3 cellular contexts compared by ENCODE assay signal in genomic region chr19:2747349-2747748, GRCh38.
TF ChIP-seq lines count a peak whose summit lies in the region.

No MANE protein-coding gene starts in this region.

TF ChIP-seq in GM12891, 5 proteins besides CTCF, POLR2A, EP300 and RAD21:
- TF ChIP-seq TAF1 (IDR thresholded peaks at IDR 0.05; ENCODE audit: low read depth, low read length) (no peak), POLR2AphosphoS5 (IDR thresholded peaks at IDR 0.05; ENCODE audit: low read depth, low read length) (no peak)

TF ChIP-seq in HEK293, 187 proteins besides CTCF, POLR2A, EP300 and RAD21:
- TF ChIP-seq EGR2 (tag by site-specific recombination; IDR thresholded peaks at IDR 0.05; ENCODE audit: low read depth), result 0 out of 2 replicates have a peak, but pooled peaks have one; percentile 26
- TF ChIP-seq ZNF501 (tag by site-specific recombination; IDR thresholded peaks at IDR 0.05), result no peak
TF ChIP-seq in HEK293: peak in this region for 1.

TF ChIP-seq in HepG2, 621 proteins besides CTCF, POLR2A, EP300 and RAD21:
- TF ChIP-seq ZNF503 (CRISPR knock-in tag; IDR thresholded peaks at IDR 0.05) (no peak), REPIN1 (CRISPR knock-in tag; IDR thresholded peaks at IDR 0.05; ENCODE audit: borderline replicate concordance, low read depth) (no peak), ZNF672 (CRISPR knock-in tag; IDR thresholded peaks at IDR 0.05) (no peak), CHD2 (IDR thresholded peaks at IDR 0.05; ENCODE audit: low read depth, low read length) (no peak), DBP (CRISPR knock-in tag; IDR thresholded peaks at IDR 0.05; ENCODE audit: not compliant biosample characterization) (no peak), ARID5B (CRISPR knock-in tag; IDR thresholded peaks at IDR 0.05) (no peak), ZNF235 (CRISPR knock-in tag; IDR thresholded peaks at IDR 0.05; ENCODE audit: borderline replicate concordance) (no peak), KLF12 (CRISPR knock-in tag; IDR thresholded peaks at IDR 0.05; ENCODE audit: borderline replicate concordance) (no peak), KDM3A (CRISPR knock-in tag; IDR thresholded peaks at IDR 0.05; ENCODE audit: low read depth) (no peak), RNF219 (CRISPR knock-in tag; IDR thresholded peaks at IDR 0.05) (no peak), NR3C1 (CRISPR knock-in tag; IDR thresholded peaks at IDR 0.05) (no peak)
TF ChIP-seq in HepG2: peak in this region for 0.
